Comparison of ENCODE assay signal across 14 cellular contexts in the genomic region with DNA sequence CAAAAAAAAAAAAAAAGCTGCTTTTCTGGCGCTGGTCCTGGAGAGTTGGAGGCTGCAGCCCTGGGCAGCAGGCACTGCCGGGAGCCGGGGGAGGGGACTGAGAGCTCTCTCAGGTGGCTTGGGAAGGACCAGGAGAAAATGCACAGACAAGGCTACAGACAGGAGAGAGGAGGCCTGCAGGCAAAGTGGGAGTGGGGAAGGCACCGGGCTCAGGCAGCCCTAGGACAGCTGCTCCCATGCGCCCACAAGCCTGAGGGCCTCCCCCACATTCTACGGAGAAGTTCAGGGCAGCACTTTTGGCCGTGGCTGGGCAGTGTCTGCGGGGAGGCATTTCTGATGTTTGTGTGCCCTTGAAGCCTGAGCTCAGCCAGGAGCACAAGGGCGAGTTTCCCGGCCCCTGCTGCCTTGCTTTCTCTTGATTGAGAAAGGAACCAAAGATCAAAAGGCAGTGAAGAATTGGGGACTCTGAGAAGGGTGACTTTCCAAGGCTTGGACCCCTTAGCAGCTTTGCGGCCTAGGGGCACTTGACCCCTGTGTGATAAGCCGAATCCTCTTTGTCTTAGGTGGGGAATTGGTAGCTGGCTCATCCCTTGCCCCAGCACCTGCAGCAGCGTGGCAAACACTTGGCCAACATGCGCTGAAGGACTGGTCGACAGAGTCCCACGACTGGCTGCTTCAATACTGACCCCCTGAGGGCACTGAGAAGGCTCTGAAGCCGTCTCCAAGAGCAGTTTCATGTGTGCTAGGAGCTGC. TPM values are rescaled to one million over a fixed set of nuclear protein-coding genes. Genes with fewer than 3 reads are reported as not detected.
A peak's percentile ranks its signal among the peaks of the same experiment; 100 is the strongest.
DNase-seq lines count a peak whose midpoint lies in the region; ATAC-seq, FAIRE-seq and TF ChIP-seq lines count a peak whose summit lies in the region.
"Had no signal": no experiment of that assay in that cellular context is flagged by ENCODE, and none has a peak within 500 bp of the region (broad histone marks: within the 10 kb centered on the region; RNA-seq: fewer than 3 reads in every experiment).

No MANE protein-coding gene starts in this region.

- POLR2A ChIA-PET in endothelial cell of umbilical vein (lab: Charles Lee): no interaction called here
- POLR2A ChIA-PET in activated CD8-positive, alpha-beta T cell treated with anti-CD3 and anti-CD28 coated beads, Interleukin-2, amount 10 ng/mL, durations not matched to agents 7 days and 5 days (lab: Charles Lee): no interaction called here
- POLR2A ChIA-PET in activated CD4-positive, alpha-beta memory T cell treated with anti-CD3 and anti-CD28 coated beads, Interleukin-2, amount 10 ng/mL, durations not matched to agents 7 days and 5 days (lab: Charles Lee): no interaction called here
- POLR2A ChIA-PET in CD8-positive, alpha-beta T cell (lab: Charles Lee): no interaction called here

- DNase-seq in AG08396 (ENCODE audit: low spot score) (peak; percentile 26), NCI-H446 treated with DMSO at 0.1 percent for 48 hours (lab: John Stamatoyannopoulos, UW) (peak; percentile 24), endothelial cell of umbilical vein (ENCODE audit: low read depth, low spot score) (no peak), medulla oblongata (ENCODE audit: extremely low spot score) (peak; percentile 61)
- no peak for DNase-seq in activated CD4-positive, alpha-beta T cell treated with anti-CD3 and anti-CD28 coated beads for 4 hours
- DNase-seq in activated CD8-positive, alpha-beta T cell treated with anti-CD3 and anti-CD28 coated beads, Interleukin-2, amount 10 ng/mL, durations not matched to agents 7 days and 5 days: no peak
- no peak for DNase-seq in activated CD4-positive, alpha-beta memory T cell treated with anti-CD3 and anti-CD28 coated beads, Interleukin-2, amount 10 ng/mL, durations not matched to agents 7 days and 5 days
- DNase-seq in CD8-positive, alpha-beta T cell: no peak
- DNase-seq: foreskin keratinocyte had no signal

- H3K79me2 ChIP-seq in endothelial cell of umbilical vein (ENCODE audit: control insufficient read depth, insufficient read depth, low read length): no peaks in the 10 kb centered on the region

- no peaks in the 10 kb centered on the region for H3K4me1 Mint-ChIP-seq in activated CD8-positive, alpha-beta T cell treated with anti-CD3 and anti-CD28 coated beads, Interleukin-2, amount 10 ng/mL, durations not matched to agents 7 days and 5 days (ENCODE audit: low read depth)
- no peaks in the 10 kb centered on the region for H3K4me1 Mint-ChIP-seq in activated CD4-positive, alpha-beta memory T cell treated with anti-CD3 and anti-CD28 coated beads, Interleukin-2, amount 10 ng/mL, durations not matched to agents 7 days and 5 days
- no peaks in the 10 kb centered on the region for H3K4me1 Mint-ChIP-seq in CD8-positive, alpha-beta T cell (ENCODE audit: low read depth)
- H3K4me1 Mint-ChIP-seq: activated T-helper 17 cell treated with anti-CD3 and anti-CD28 coated beads, Interleukin-2, amount 50 U/mL, for 72 hours; stimulated activated memory B cell treated with anti-CD40 and anti-IgM and Interleukin-4, amounts not matched to agents 10 μg/mL and 1 μg/mL and 100 μg/mL, for 72 hours had no signal

- no peaks in the 10 kb centered on the region for H3K4me1 ChIP-seq in endothelial cell of umbilical vein (ENCODE audit: control insufficient read depth, extremely low read depth, insufficient read depth, low read length)
- H3K4me1 ChIP-seq in CD8-positive, alpha-beta T cell (ENCODE audit: insufficient read depth, low read length): no peaks in the 10 kb centered on the region
- H3K4me1 ChIP-seq: foreskin keratinocyte had no signal

- H3K27ac Mint-ChIP-seq in activated CD8-positive, alpha-beta T cell treated with anti-CD3 and anti-CD28 coated beads, Interleukin-2, amount 10 ng/mL, durations not matched to agents 7 days and 5 days: no peak overlapping the region
- no peak overlapping the region for H3K27ac Mint-ChIP-seq in activated CD4-positive, alpha-beta memory T cell treated with anti-CD3 and anti-CD28 coated beads, Interleukin-2, amount 10 ng/mL, durations not matched to agents 7 days and 5 days
- H3K27ac Mint-ChIP-seq in CD8-positive, alpha-beta T cell: no peak overlapping the region
- H3K27ac Mint-ChIP-seq: activated T-helper 17 cell treated with anti-CD3 and anti-CD28 coated beads, Interleukin-2, amount 50 U/mL, for 72 hours; stimulated activated memory B cell treated with anti-CD40 and anti-IgM and Interleukin-4, amounts not matched to agents 10 μg/mL and 1 μg/mL and 100 μg/mL, for 72 hours had no signal

- no peaks in the 10 kb centered on the region for H3K36me3 Mint-ChIP-seq in activated CD8-positive, alpha-beta T cell treated with anti-CD3 and anti-CD28 coated beads, Interleukin-2, amount 10 ng/mL, durations not matched to agents 7 days and 5 days (ENCODE audit: low read depth)
- H3K36me3 Mint-ChIP-seq in activated CD4-positive, alpha-beta memory T cell treated with anti-CD3 and anti-CD28 coated beads, Interleukin-2, amount 10 ng/mL, durations not matched to agents 7 days and 5 days (ENCODE audit: low read depth): no peaks in the 10 kb centered on the region
- no peaks in the 10 kb centered on the region for H3K36me3 Mint-ChIP-seq in CD8-positive, alpha-beta T cell
- H3K36me3 Mint-ChIP-seq: stimulated activated memory B cell treated with anti-CD40 and anti-IgM and Interleukin-4, amounts not matched to agents 10 μg/mL and 1 μg/mL and 100 μg/mL, for 72 hours had no signal

- no peak overlapping the region for H3K9ac ChIP-seq in endothelial cell of umbilical vein (replicated peaks; ENCODE audit: extremely low read depth, insufficient read depth, low read length)

- peaks cover 5 to 9% of the 10 kb centered on the region in 2 experiments for H3K36me3 ChIP-seq in endothelial cell of umbilical vein (ENCODE audit: control insufficient read depth in 2 of 2, extremely low read depth in 1 of 2, insufficient read depth in 2 of 2, low read length in 2 of 2)
- no peaks in the 10 kb centered on the region for H3K36me3 ChIP-seq in CD8-positive, alpha-beta T cell (ENCODE audit: insufficient read depth, low read length)

- H3K9me3 Mint-ChIP-seq in activated CD8-positive, alpha-beta T cell treated with anti-CD3 and anti-CD28 coated beads, Interleukin-2, amount 10 ng/mL, durations not matched to agents 7 days and 5 days (ENCODE audit: insufficient read depth): no peaks in the 10 kb centered on the region
- H3K9me3 Mint-ChIP-seq in activated CD4-positive, alpha-beta memory T cell treated with anti-CD3 and anti-CD28 coated beads, Interleukin-2, amount 10 ng/mL, durations not matched to agents 7 days and 5 days: no peaks in the 10 kb centered on the region
- no peaks in the 10 kb centered on the region for H3K9me3 Mint-ChIP-seq in CD8-positive, alpha-beta T cell
- H3K9me3 Mint-ChIP-seq: activated T-helper 17 cell treated with anti-CD3 and anti-CD28 coated beads, Interleukin-2, amount 50 U/mL, for 72 hours; stimulated activated memory B cell treated with anti-CD40 and anti-IgM and Interleukin-4, amounts not matched to agents 10 μg/mL and 1 μg/mL and 100 μg/mL, for 72 hours had no signal

- CTCF ChIA-PET in endothelial cell of umbilical vein (lab: Charles Lee): interaction anchor here (0.9 to 4.1 kb wide), 3 partner anchors 142 to 219 kb away, joined by 3 to 19 read pairs (median 3); no protein-coding TSS in a partner anchor
- CTCF ChIA-PET in activated CD8-positive, alpha-beta T cell treated with anti-CD3 and anti-CD28 coated beads, Interleukin-2, amount 10 ng/mL, durations not matched to agents 7 days and 5 days (lab: Charles Lee): interaction anchor here (2.8 kb wide), 1 partner anchor 21 kb away, joined by 7 read pairs; no protein-coding TSS in a partner anchor
- CTCF ChIA-PET in activated CD4-positive, alpha-beta memory T cell treated with anti-CD3 and anti-CD28 coated beads, Interleukin-2, amount 10 ng/mL, durations not matched to agents 7 days and 5 days (lab: Charles Lee): interaction anchor here (1.0 to 1.4 kb wide), 2 partner anchors 9 to 21 kb away, joined by 3 to 4 read pairs; no protein-coding TSS in a partner anchor
- CTCF ChIA-PET in CD8-positive, alpha-beta T cell (lab: Charles Lee): no interaction called here

- ATAC-seq in activated CD8-positive, alpha-beta T cell treated with anti-CD3 and anti-CD28 coated beads, Interleukin-2, amount 10 ng/mL, durations not matched to agents 7 days and 5 days: no peak
- ATAC-seq in CD8-positive, alpha-beta T cell: no peak
- ATAC-seq: activated T-helper 17 cell treated with anti-CD3 and anti-CD28 coated beads, Interleukin-2, amount 50 U/mL, for 72 hours; foreskin keratinocyte; stimulated activated memory B cell treated with anti-CD40 and anti-IgM and Interleukin-4, amounts not matched to agents 10 μg/mL and 1 μg/mL and 100 μg/mL, for 72 hours had no signal

- H3K4me3 Mint-ChIP-seq in activated CD8-positive, alpha-beta T cell treated with anti-CD3 and anti-CD28 coated beads, Interleukin-2, amount 10 ng/mL, durations not matched to agents 7 days and 5 days: no peak overlapping the region
- no peak overlapping the region for H3K4me3 Mint-ChIP-seq in activated CD4-positive, alpha-beta memory T cell treated with anti-CD3 and anti-CD28 coated beads, Interleukin-2, amount 10 ng/mL, durations not matched to agents 7 days and 5 days
- H3K4me3 Mint-ChIP-seq in CD8-positive, alpha-beta T cell: no peak overlapping the region
- H3K4me3 Mint-ChIP-seq: activated T-helper 17 cell treated with anti-CD3 and anti-CD28 coated beads, Interleukin-2, amount 50 U/mL, for 72 hours; stimulated activated memory B cell treated with anti-CD40 and anti-IgM and Interleukin-4, amounts not matched to agents 10 μg/mL and 1 μg/mL and 100 μg/mL, for 72 hours had no signal

- no TSS peak for BruUV-seq in endothelial cell of umbilical vein (replicated peaks; lab: Mats Ljungman, UMichigan)

- no peak overlapping the region for H2AFZ ChIP-seq in endothelial cell of umbilical vein (ENCODE audit: low read depth, low read length)

- peaks cover 3% of the 10 kb centered on the region for H4K20me1 ChIP-seq in endothelial cell of umbilical vein (replicated peaks; ENCODE audit: control insufficient read depth, extremely low read depth, insufficient read depth, low read length)

- H3K27ac ChIP-seq in endothelial cell of umbilical vein (ENCODE audit: insufficient read depth, low read depth, low read length): no peak overlapping the region
- no peak overlapping the region for H3K27ac ChIP-seq in CD8-positive, alpha-beta T cell (ENCODE audit: low read depth, low read length)
- H3K27ac ChIP-seq: foreskin keratinocyte had no signal

- H3K4me3 ChIP-seq in endothelial cell of umbilical vein (replicated peaks in 1 of 3; ENCODE audit: insufficient read depth in 1 of 3, low read depth in 1 of 3, low read length in 3 of 3): no peak overlapping the region
- H3K4me3 ChIP-seq in CD8-positive, alpha-beta T cell (ENCODE audit: low read depth, low read length): no peak overlapping the region

- no peak for FAIRE-seq in endothelial cell of umbilical vein (lab: Jason Lieb, UNC)
- FAIRE-seq: colon, GM12892, H54 had no signal

- no peaks in the 10 kb centered on the region for H3K9me1 ChIP-seq in endothelial cell of umbilical vein (replicated peaks; ENCODE audit: control insufficient read depth, extremely low read depth, insufficient read depth, low read length)

- H3K27me3 Mint-ChIP-seq in activated CD8-positive, alpha-beta T cell treated with anti-CD3 and anti-CD28 coated beads, Interleukin-2, amount 10 ng/mL, durations not matched to agents 7 days and 5 days (ENCODE audit: low read depth): no peaks in the 10 kb centered on the region
- no peaks in the 10 kb centered on the region for H3K27me3 Mint-ChIP-seq in activated CD4-positive, alpha-beta memory T cell treated with anti-CD3 and anti-CD28 coated beads, Interleukin-2, amount 10 ng/mL, durations not matched to agents 7 days and 5 days
- no peaks in the 10 kb centered on the region for H3K27me3 Mint-ChIP-seq in CD8-positive, alpha-beta T cell (ENCODE audit: low read depth)
- H3K27me3 Mint-ChIP-seq: activated T-helper 17 cell treated with anti-CD3 and anti-CD28 coated beads, Interleukin-2, amount 50 U/mL, for 72 hours; stimulated activated memory B cell treated with anti-CD40 and anti-IgM and Interleukin-4, amounts not matched to agents 10 μg/mL and 1 μg/mL and 100 μg/mL, for 72 hours had no signal

- no peaks in the 10 kb centered on the region for H3K27me3 ChIP-seq in endothelial cell of umbilical vein (ENCODE audit: control insufficient read depth in 2 of 2, insufficient read depth in 2 of 2, low read length in 2 of 2)
- H3K27me3 ChIP-seq in CD8-positive, alpha-beta T cell (ENCODE audit: insufficient read depth, low read length): no peaks in the 10 kb centered on the region
- H3K27me3 ChIP-seq: foreskin keratinocyte had no signal

- no peaks in the 10 kb centered on the region for H3K9me3 ChIP-seq in endothelial cell of umbilical vein (replicated peaks; ENCODE audit: control insufficient read depth, insufficient read depth, low read length)
- no peaks in the 10 kb centered on the region for H3K9me3 ChIP-seq in CD8-positive, alpha-beta T cell (ENCODE audit: low read length)

- no peak for TF ChIP-seq POLR2A in endothelial cell of umbilical vein (IDR thresholded peaks at IDR 0.05; ENCODE audit: low read depth, low read length)

- dilution Hi-C loops in endothelial cell of umbilical vein (cut with MboI; ENCODE audit: extremely low pct_ligation_motif_present, low sequenced_read_pairs): no loop called here

- no peak overlapping the region for H3K4me2 ChIP-seq in endothelial cell of umbilical vein (ENCODE audit: insufficient read depth, low read length)

- intact Hi-C loops in endothelial cell of umbilical vein (cut with micrococcal nuclease): no loop called here
- intact Hi-C loops in CD8-positive, alpha-beta T cell (cut with DNase I, micrococcal nuclease): no loop called here

- no peak for TF ChIP-seq CTCF in endothelial cell of umbilical vein (IDR thresholded peaks at IDR 0.05; ENCODE audit: extremely low read depth in 1 of 2, insufficient read depth in 1 of 2, low read depth in 1 of 2, low read length in 2 of 2)
- TF ChIP-seq CTCF in CD8-positive, alpha-beta T cell (IDR thresholded peaks at IDR 0.05): no peak

RNA-seq across cellular contexts. Expression of a gene that starts 35.3 kb away (rescaled TPM):
- 171 and 178 TPM in 2 replicates for total RNA-seq in endothelial cell of umbilical vein
- polyA plus RNA-seq in endothelial cell of umbilical vein: 107 and 110 TPM in 2 replicates
- polyA plus RNA-seq in endothelial cell of umbilical vein (2011; cell fraction: cytosol; rRNA removed): 74.3 and 89.5 TPM in 2 replicates
- polyA plus RNA-seq in endothelial cell of umbilical vein (2011; cell fraction: nucleus; rRNA removed): 164 and 168 TPM in 2 replicates
- 64.8 and 74.8 TPM in 2 replicates for polyA plus RNA-seq in endothelial cell of umbilical vein (2012)
- 76.9 and 83.9 TPM in 2 replicates for polyA minus RNA-seq in endothelial cell of umbilical vein
- polyA minus RNA-seq in endothelial cell of umbilical vein (2011; cell fraction: cytosol; rRNA and poly(A)+ RNA removed): 6.8 TPM
- polyA minus RNA-seq in endothelial cell of umbilical vein (2011; cell fraction: nucleus; rRNA and poly(A)+ RNA removed): 36.8 and 45.7 TPM in 2 replicates
- 10 to 100 TPM; 15.3 to 15.7 TPM for total RNA-seq in activated CD8-positive, alpha-beta T cell treated with anti-CD3 and anti-CD28 coated beads, Interleukin-2, amount 10 ng/mL, durations not matched to agents 7 days and 5 days
- total RNA-seq in activated CD4-positive, alpha-beta memory T cell treated with anti-CD3 and anti-CD28 coated beads, Interleukin-2, amount 10 ng/mL, durations not matched to agents 7 days and 5 days: 10 to 100 TPM; 11.9 to 12.5 TPM
- 10 to 100 TPM; 12.7 to 13.5 TPM for total RNA-seq in CD8-positive, alpha-beta T cell

RNA-seq across cellular contexts. Expression of a gene that starts 49.9 kb away (rescaled TPM):
- total RNA-seq in endothelial cell of umbilical vein: 155 and 163 TPM in 2 replicates
- polyA plus RNA-seq in endothelial cell of umbilical vein: 48.3 and 50.9 TPM in 2 replicates
- 47.8 and 50.9 TPM in 2 replicates for polyA plus RNA-seq in endothelial cell of umbilical vein (2011; cell fraction: cytosol; rRNA removed)
- polyA plus RNA-seq in endothelial cell of umbilical vein (2011; cell fraction: nucleus; rRNA removed): 46.5 and 57.4 TPM in 2 replicates
- polyA plus RNA-seq in endothelial cell of umbilical vein (2012): 77.1 and 112 TPM in 2 replicates
- 130 and 145 TPM in 2 replicates for polyA minus RNA-seq in endothelial cell of umbilical vein
- 16.5 TPM for polyA minus RNA-seq in endothelial cell of umbilical vein (2011; cell fraction: cytosol; rRNA and poly(A)+ RNA removed)
- 32.5 and 42.0 TPM in 2 replicates for polyA minus RNA-seq in endothelial cell of umbilical vein (2011; cell fraction: nucleus; rRNA and poly(A)+ RNA removed)
- total RNA-seq in activated CD8-positive, alpha-beta T cell treated with anti-CD3 and anti-CD28 coated beads, Interleukin-2, amount 10 ng/mL, durations not matched to agents 7 days and 5 days: 100 to 1,000 TPM; 141 to 144 TPM
- total RNA-seq in activated CD4-positive, alpha-beta memory T cell treated with anti-CD3 and anti-CD28 coated beads, Interleukin-2, amount 10 ng/mL, durations not matched to agents 7 days and 5 days: 10 to 100 TPM; 97.6 to 99.5 TPM
- 10 to 100 TPM; 34.0 to 39.2 TPM for total RNA-seq in CD8-positive, alpha-beta T cell

Comparison
In these comparisons a context has a peak if more than half of its experiments do, and no peak if none do; other contexts are left out.
1. DNase-seq: peak in AG08396 (single experiment), NCI-H446 treated with DMSO at 0.1 percent for 48 hours (single experiment) and medulla oblongata (single experiment); none in endothelial cell of umbilical vein (single experiment), activated CD4-positive, alpha-beta T cell treated with anti-CD3 and anti-CD28 coated beads for 4 hours (0 of 2), activated CD8-positive, alpha-beta T cell treated with anti-CD3 and anti-CD28 coated beads, Interleukin-2, amount 10 ng/mL, durations not matched to agents 7 days and 5 days (single experiment), activated CD4-positive, alpha-beta memory T cell treated with anti-CD3 and anti-CD28 coated beads, Interleukin-2, amount 10 ng/mL, durations not matched to agents 7 days and 5 days (single experiment) and CD8-positive, alpha-beta T cell (0 of 7).
2. RNA of a gene that starts 35.3 kb away (total RNA-seq): 171 to 178 TPM in endothelial cell of umbilical vein; 15.3 to 15.7 TPM in activated CD8-positive, alpha-beta T cell treated with anti-CD3 and anti-CD28 coated beads, Interleukin-2, amount 10 ng/mL, durations not matched to agents 7 days and 5 days, 12.7 to 13.5 TPM in CD8-positive, alpha-beta T cell and 11.9 to 12.5 TPM in activated CD4-positive, alpha-beta memory T cell treated with anti-CD3 and anti-CD28 coated beads, Interleukin-2, amount 10 ng/mL, durations not matched to agents 7 days and 5 days; every median in the first group is over 10 times any median in the second.